In genomic region chr9:101457003-101457402, GRCh38 we compare ENCODE assay signal across 1 cellular context.
A peak's percentile ranks its signal among the peaks of the same experiment; 100 is the strongest.
TF ChIP-seq lines count a peak whose summit lies in the region.

No MANE protein-coding gene starts in this region.

TF ChIP-seq in HepG2, 621 proteins besides CTCF, POLR2A, EP300 and RAD21 (continued from another document):
- peak; percentile 56; the same call in 1 of the 2 replicates for TF ChIP-seq ZNF580 (CRISPR knock-in tag; IDR thresholded peaks at IDR 0.05; ENCODE audit: borderline replicate concordance, low read depth)
- TF ChIP-seq FOXO4 (CRISPR knock-in tag; conservative IDR thresholded peaks at IDR 0.05), result no peak
- TF ChIP-seq MIXL1 (CRISPR knock-in tag; IDR thresholded peaks at IDR 0.05), result 0 out of 2 replicates have a peak, but pooled peaks have one; percentile 33
- no peak for TF ChIP-seq BCLAF1 (IDR thresholded peaks at IDR 0.05)
- peak; percentile 28; the same call in 1 of the 2 replicates for TF ChIP-seq MED1 (CRISPR knock-in tag; IDR thresholded peaks at IDR 0.05)
- no peak for TF ChIP-seq CHCHD3 (CRISPR knock-in tag; IDR thresholded peaks at IDR 0.05)
- 0 out of 2 replicates have a peak, but pooled peaks have one; percentile 36 for TF ChIP-seq ERF (CRISPR knock-in tag; IDR thresholded peaks at IDR 0.05)
- TF ChIP-seq STAG1 (CRISPR knock-in tag; IDR thresholded peaks at IDR 0.05), result peak; percentile 90
- peak; percentile 9 for TF ChIP-seq TEAD3 (CRISPR knock-in tag; optimal IDR thresholded peaks at IDR 0.05; ENCODE audit: borderline replicate concordance)
- TF ChIP-seq ZNF678 (CRISPR knock-in tag; IDR thresholded peaks at IDR 0.05), result no peak
- TF ChIP-seq SMAD3 (CRISPR knock-in tag; IDR thresholded peaks at IDR 0.05), result 0 out of 2 replicates have a peak, but pooled peaks have one; percentile 26
- TF ChIP-seq ZBTB20 (CRISPR knock-in tag; IDR thresholded peaks at IDR 0.05; ENCODE audit: borderline replicate concordance, low read depth), result 0 out of 2 replicates have a peak, but pooled peaks have one; percentile 36
- TF ChIP-seq MXI1 (IDR thresholded peaks at IDR 0.05; ENCODE audit: borderline replicate concordance, low read depth, low read length), result no peak
- peak; percentile 56; the same call in 1 of the 2 replicates for TF ChIP-seq ARID5B (CRISPR knock-in tag; IDR thresholded peaks at IDR 0.05)
- TF ChIP-seq ZNF639 (CRISPR knock-in tag; conservative IDR thresholded peaks at IDR 0.05), result no peak
- TF ChIP-seq SAP130 (CRISPR knock-in tag; IDR thresholded peaks at IDR 0.05; ENCODE audit: low read depth), result peak; percentile 38; the same call in 1 of the 2 replicates
- 0 out of 2 replicates have a peak, but pooled peaks have one; percentile 40 for TF ChIP-seq PPARG (CRISPR knock-in tag; conservative IDR thresholded peaks at IDR 0.05)
- TF ChIP-seq ZMYM4 (CRISPR knock-in tag; IDR thresholded peaks at IDR 0.05), result peak; percentile 76; the same call in 1 of the 2 replicates
- peak; percentile 54; the same call in 1 of the 2 replicates for TF ChIP-seq POGZ (CRISPR knock-in tag; IDR thresholded peaks at IDR 0.05)
- TF ChIP-seq SIX1 (CRISPR knock-in tag; IDR thresholded peaks at IDR 0.05; ENCODE audit: borderline replicate concordance), result 0 out of 2 replicates have a peak, but pooled peaks have one; percentile 28
- TF ChIP-seq GATAD2A (CRISPR knock-in tag; IDR thresholded peaks at IDR 0.05), result peak; percentile 63
- TF ChIP-seq ZNF619 (CRISPR knock-in tag; IDR thresholded peaks at IDR 0.05), result no peak
- no peak for TF ChIP-seq ZNF713 (CRISPR knock-in tag; IDR thresholded peaks at IDR 0.05)
- no peak for TF ChIP-seq JDP2 (CRISPR knock-in tag; IDR thresholded peaks at IDR 0.05; ENCODE audit: borderline replicate concordance)
- no peak for TF ChIP-seq ZNF354B (CRISPR knock-in tag; IDR thresholded peaks at IDR 0.05)
- TF ChIP-seq ZNF850 (CRISPR knock-in tag; conservative IDR thresholded peaks at IDR 0.05), result no peak
- TF ChIP-seq CEBPZ (IDR thresholded peaks at IDR 0.05; ENCODE audit: low read length), result no peak
- no peak for TF ChIP-seq ZBTB42 (CRISPR knock-in tag; IDR thresholded peaks at IDR 0.05)
- 0 out of 2 replicates have a peak, but pooled peaks have one; percentile 14 for TF ChIP-seq HMG20A (CRISPR knock-in tag; IDR thresholded peaks at IDR 0.05; ENCODE audit: borderline replicate concordance)
- no peak for TF ChIP-seq ZSCAN31 (CRISPR knock-in tag; IDR thresholded peaks at IDR 0.05; ENCODE audit: low read depth)
- no peak for TF ChIP-seq FOXK1 (CRISPR knock-in tag; IDR thresholded peaks at IDR 0.05; ENCODE audit: borderline replicate concordance, low read depth)
- TF ChIP-seq PHF5A (CRISPR knock-in tag; IDR thresholded peaks at IDR 0.05; ENCODE audit: low read depth, unreplicated experiment), result peak; percentile 26
- TF ChIP-seq NR2F6 (IDR thresholded peaks at IDR 0.05), result peak; percentile 15; the same call in 1 of the 2 replicates
- TF ChIP-seq NR2F6 (CRISPR knock-in tag; IDR thresholded peaks at IDR 0.05), result 0 out of 2 replicates have a peak, but pooled peaks have one; percentile 46
- peak; percentile 30; the same call in 1 of the 2 replicates for TF ChIP-seq SALL1 (CRISPR knock-in tag; IDR thresholded peaks at IDR 0.05)
- TF ChIP-seq PBX2 (CRISPR knock-in tag; IDR thresholded peaks at IDR 0.05), result no peak
- peak; percentile 45; the same call in 1 of the 2 replicates for TF ChIP-seq MEF2D (CRISPR knock-in tag; IDR thresholded peaks at IDR 0.05)
- no peak for TF ChIP-seq ZNF761 (CRISPR knock-in tag; conservative IDR thresholded peaks at IDR 0.05)
- TF ChIP-seq REPIN1 (CRISPR knock-in tag; IDR thresholded peaks at IDR 0.05; ENCODE audit: borderline replicate concordance, low read depth), result no peak
- peak; percentile 94 for TF ChIP-seq SMC3 (IDR thresholded peaks at IDR 0.05; ENCODE audit: low read length)
- TF ChIP-seq KAT8 (CRISPR knock-in tag; IDR thresholded peaks at IDR 0.05), result 0 out of 2 replicates have a peak, but pooled peaks have one; percentile 28
- TF ChIP-seq ZNF691 (CRISPR knock-in tag; IDR thresholded peaks at IDR 0.05; ENCODE audit: borderline replicate concordance, low read depth), result no peak
- peak; percentile 72 for TF ChIP-seq THAP11 (CRISPR knock-in tag; IDR thresholded peaks at IDR 0.05)
- TF ChIP-seq ELF3 (CRISPR knock-in tag; IDR thresholded peaks at IDR 0.05), result peak; percentile 51; the same call in 1 of the 2 replicates
- TF ChIP-seq PITX1 (CRISPR knock-in tag; IDR thresholded peaks at IDR 0.05), result 0 out of 2 replicates have a peak, but pooled peaks have one; percentile 41
- no peak for TF ChIP-seq GMEB1 (CRISPR knock-in tag; IDR thresholded peaks at IDR 0.05; ENCODE audit: borderline replicate concordance)
- no peak for TF ChIP-seq ZNF569 (CRISPR knock-in tag; IDR thresholded peaks at IDR 0.05; ENCODE audit: borderline replicate concordance)
